17 cellular contexts compared by ENCODE assay signal in genomic region chr16:21698169-21699032, GRCh38. TPM values are rescaled to one million over a fixed set of nuclear protein-coding genes. Genes with fewer than 3 reads are reported as not detected.
DNase-seq lines count a peak whose midpoint lies in the region; FAIRE-seq and TF ChIP-seq lines count a peak whose summit lies in the region.
"Had no signal": no experiment of that assay in that cellular context is flagged by ENCODE, and none has a peak within 500 bp of the region (broad histone marks: within the 10 kb centered on the region; RNA-seq: fewer than 3 reads in every experiment).

No MANE protein-coding gene starts in this region.

- no peaks in the 10 kb centered on the region for H3K23me2 ChIP-seq in H1 (ENCODE audit: low read depth, low read length)

- H2BK120ac ChIP-seq in H1 (replicated peaks; ENCODE audit: low read depth, low read length) (no peak overlapping the region), mesenchymal stem cell (ENCODE audit: low read depth, low read length) (no peak overlapping the region)

- H2BK5ac ChIP-seq in H1 (ENCODE audit: low read depth, low read length) (no peak overlapping the region), mesenchymal stem cell (ENCODE audit: low read depth, low read length, poor library complexity, severe bottlenecking) (no peak overlapping the region)

- no peaks in the 10 kb centered on the region for H3K79me2 ChIP-seq in H1 (ENCODE audit: control insufficient read depth in 1 of 2, insufficient read depth in 2 of 2, low read length in 2 of 2)

- TF ChIP-seq CTCF in BE2C (IDR thresholded peaks at IDR 0.05; ENCODE audit: low read depth, low read length) = peak; percentile 7; the same call in 1 of the 2 replicates
- TF ChIP-seq CTCF in HEK293 (tag by site-specific recombination; IDR thresholded peaks at IDR 0.05) = no peak
- TF ChIP-seq CTCF in H1 (IDR thresholded peaks at IDR 0.05; ENCODE audit: control extremely low read depth in 1 of 3, insufficient read depth in 1 of 3, low read depth in 1 of 3, low read length in 3 of 3) = peak in 1 of 3 experiments; percentile 7; a peak in 2 of 4 replicates

- H3K4me1 ChIP-seq in BE2C = no peaks in the 10 kb centered on the region
- no peaks in the 10 kb centered on the region for H3K4me1 ChIP-seq in HEK293 (ENCODE audit: control insufficient read depth, insufficient read depth, low read length)
- peaks cover 0 to 2% (median 1%) of the 10 kb centered on the region in 4 experiments; a peak in 2 of 7 replicates for H3K4me1 ChIP-seq in H1 (replicated peaks in 1 of 4; ENCODE audit: control insufficient read depth in 3 of 4, insufficient read depth in 4 of 4, low read length in 3 of 4)
- H3K4me1 ChIP-seq in effector memory CD4-positive, alpha-beta T cell (ENCODE audit: control insufficient read depth, insufficient read depth, low read length, poor library complexity, severe bottlenecking) = no peaks in the 10 kb centered on the region
- H3K4me1 ChIP-seq in mesenchymal stem cell (ENCODE audit: control insufficient read depth, insufficient read depth, low read depth, low read length) = no peaks in the 10 kb centered on the region

- no peak for TF ChIP-seq EP300 in H1 (IDR thresholded peaks at IDR 0.05; ENCODE audit: borderline replicate concordance in 1 of 2, low read depth in 2 of 2, low read length in 2 of 2)

- H3K56ac ChIP-seq in H1 (replicated peaks; ENCODE audit: insufficient read length, low read depth, low read length) = no peak overlapping the region

- H4K91ac ChIP-seq in H1 (replicated peaks; ENCODE audit: insufficient read length, low read length) = no peak overlapping the region
- no peak overlapping the region for H4K91ac ChIP-seq in mesenchymal stem cell (ENCODE audit: low read length)

- H3K36me3 Mint-ChIP-seq in activated naive CD4-positive, alpha-beta T cell treated with anti-CD3 and anti-CD28 coated beads for 36 hours (ENCODE audit: low read depth) = no peaks in the 10 kb centered on the region

- H3K4ac ChIP-seq in H1 (replicated peaks; ENCODE audit: insufficient read length, low read depth, low read length) = no peak overlapping the region
- H3K4ac ChIP-seq in mesenchymal stem cell (ENCODE audit: low read depth in 1 of 2, low read length in 2 of 2) = no peak overlapping the region

- H3K4me3 Mint-ChIP-seq in activated naive CD4-positive, alpha-beta T cell treated with anti-CD3 and anti-CD28 coated beads for 36 hours = no peak overlapping the region

- no peak for TF ChIP-seq POLR2A in H1 (IDR thresholded peaks at IDR 0.05; ENCODE audit: control extremely low read depth in 1 of 2, low read depth in 2 of 2, low read length in 2 of 2)

- no peak overlapping the region for H3K27ac Mint-ChIP-seq in activated naive CD4-positive, alpha-beta T cell treated with anti-CD3 and anti-CD28 coated beads for 36 hours

- H3K9me3 ChIP-seq in BE2C = no peaks in the 10 kb centered on the region
- H3K9me3 ChIP-seq in HEK293 (ENCODE audit: control insufficient read depth, insufficient read depth, low read depth, low read length) = no peaks in the 10 kb centered on the region
- no peaks in the 10 kb centered on the region for H3K9me3 ChIP-seq in H1 (ENCODE audit: insufficient read depth in 2 of 2, low read depth in 1 of 2, low read length in 1 of 2)
- H3K9me3 ChIP-seq in effector memory CD4-positive, alpha-beta T cell (ENCODE audit: control insufficient read depth, low read length) = no peaks in the 10 kb centered on the region
- H3K9me3 ChIP-seq in mesenchymal stem cell (ENCODE audit: control insufficient read depth, low read length) = no peaks in the 10 kb centered on the region

- H3K4me3 ChIP-seq in BE2C (ENCODE audit: low read depth, low read length) (no peak overlapping the region), HEK293 (ENCODE audit: low read depth, low read length) (no peak overlapping the region), H1 (ENCODE audit: extremely low read depth in 1 of 4, insufficient read depth in 2 of 4, low read depth in 3 of 4, low read length in 4 of 4) (no peak overlapping the region), mesenchymal stem cell (ENCODE audit: insufficient read depth in 1 of 2, low read depth in 1 of 2, low read length in 2 of 2) (no peak overlapping the region)
- H3K4me3 ChIP-seq in effector memory CD4-positive, alpha-beta T cell (ENCODE audit: insufficient read depth, low read depth, low read length, poor library complexity, severe bottlenecking) = no peak overlapping the region

- H2BK20ac ChIP-seq in H1 (ENCODE audit: low read length) = no peak overlapping the region

- no peak overlapping the region for H2AK5ac ChIP-seq in H1 (ENCODE audit: low read depth, low read length)
- no peak overlapping the region for H2AK5ac ChIP-seq in mesenchymal stem cell (ENCODE audit: low read length, severe bottlenecking)

- H3K27ac ChIP-seq in HEK293 (ENCODE audit: extremely low read depth, low read depth, low read length) (no peak overlapping the region), H1 (ENCODE audit: low read depth, low read length) (no peak overlapping the region), mesenchymal stem cell (ENCODE audit: low read length, poor library complexity, severe bottlenecking) (no peak overlapping the region)
- no peak overlapping the region for H3K27ac ChIP-seq in effector memory CD4-positive, alpha-beta T cell (ENCODE audit: insufficient read depth, low read length, poor library complexity, severe bottlenecking)
- H3K27ac ChIP-seq: C4-2B had no signal

- H2BK12ac ChIP-seq in H1 (ENCODE audit: low read depth, low read length) (no peak overlapping the region), mesenchymal stem cell (ENCODE audit: low read length in 2 of 2) (no peak overlapping the region)

- no peaks in the 10 kb centered on the region for H4K20me1 ChIP-seq in H1 (replicated peaks in 1 of 2; ENCODE audit: control insufficient read depth in 1 of 2, insufficient read depth in 2 of 2, low read length in 2 of 2)

- H3K79me1 ChIP-seq in H1 (ENCODE audit: low read depth, low read length) = no peaks in the 10 kb centered on the region
- H3K79me1 ChIP-seq in mesenchymal stem cell (replicated peaks; ENCODE audit: low read length, poor library complexity, severe bottlenecking) = no peaks in the 10 kb centered on the region

- no peaks in the 10 kb centered on the region for H3K27me3 ChIP-seq in BE2C
- H3K27me3 ChIP-seq in H1 (replicated peaks in 1 of 4; ENCODE audit: control insufficient read depth in 3 of 4, extremely low read depth in 1 of 4, insufficient read depth in 3 of 4, low read length in 3 of 4) = no peaks in the 10 kb centered on the region
- H3K27me3 ChIP-seq in effector memory CD4-positive, alpha-beta T cell (replicated peaks; ENCODE audit: control insufficient read depth, insufficient read depth, low read length, poor library complexity, severe bottlenecking) = no peaks in the 10 kb centered on the region
- peaks cover 0 to 2% of the 10 kb centered on the region in 2 experiments for H3K27me3 ChIP-seq in mesenchymal stem cell (ENCODE audit: control insufficient read depth in 1 of 2, insufficient read depth in 1 of 2, low read length in 2 of 2)

- H3K18ac ChIP-seq in H1 (ENCODE audit: extremely low read depth, low read length) (no peak overlapping the region), mesenchymal stem cell (ENCODE audit: low read depth in 1 of 2, low read length in 2 of 2) (no peak overlapping the region)

- H3K14ac ChIP-seq in H1 (ENCODE audit: insufficient read length) (no peak overlapping the region), mesenchymal stem cell (ENCODE audit: low read length in 2 of 2) (no peak overlapping the region)

- TF ChIP-seq RAD21 in H1 (IDR thresholded peaks at IDR 0.05 in 1 of 2, conservative IDR thresholded peaks at IDR 0.05 in 1 of 2; ENCODE audit: low read depth in 2 of 2, low read length in 2 of 2) = peak; percentile 10 to 19; a peak in 2 of 4 replicates

- no peak for FAIRE-seq in H1 (lab: Jason Lieb, UNC)
- FAIRE-seq: A204.1, GM12891, GM19239 had no signal

- WGBS in H1 (ENCODE audit: extremely low coverage in 1 of 2, insufficient coverage in 1 of 2, insufficient read length in 1 of 2, insufficient replicate concordance in 2 of 2, low coverage in 1 of 2, low lambda C conversion rate in 2 of 2, missing lambda C conversion rate in 1 of 2), 2 experiments = 85% methylated on average over 9 of the region's 9 CpGs; no CpG with 5 or more reads in 1 of the 2 experiments
- WGBS in mesenchymal stem cell = 88% methylated on average over 5 of the region's 9 CpGs

- H3K27me3 Mint-ChIP-seq in activated naive CD4-positive, alpha-beta T cell treated with anti-CD3 and anti-CD28 coated beads for 36 hours (ENCODE audit: low read depth) = no peaks in the 10 kb centered on the region

- no peak overlapping the region for H4K8ac ChIP-seq in H1 (ENCODE audit: extremely low read depth, insufficient read depth, low read length)
- no peak overlapping the region for H4K8ac ChIP-seq in mesenchymal stem cell (ENCODE audit: low read length)

- H2BK15ac ChIP-seq in H1 (ENCODE audit: low read length) (no peak overlapping the region), mesenchymal stem cell (ENCODE audit: low read depth, poor library complexity, severe bottlenecking) (no peak overlapping the region)

- H4K5ac ChIP-seq in H1 (ENCODE audit: insufficient read length, low read depth, low read length) = no peak overlapping the region

- DNase-seq in BE2C (no peak), NOMO-1 (lab: John Stamatoyannopoulos, UW; ENCODE audit: unreplicated experiment in 2 of 2) (peak; percentile 16 to 42), H1 (ENCODE audit: low read depth in 1 of 2, low spot score in 2 of 2) (no peak), T-helper 9 cell (no peak), mesenchymal stem cell (no peak)
- no peak for DNase-seq in effector memory CD4-positive, alpha-beta T cell
- DNase-seq in activated naive CD4-positive, alpha-beta T cell treated with anti-CD3 and anti-CD28 coated beads for 36 hours = no peak
- DNase-seq: NCI-H1436 treated with DMSO at 0.1 percent for 48 hours, NCI-H2081 treated with DMSO at 0.1 percent for 48 hours, NCI-H446, SIG-M5 had no signal

- no peaks in the 10 kb centered on the region for H3K9me3 Mint-ChIP-seq in activated naive CD4-positive, alpha-beta T cell treated with anti-CD3 and anti-CD28 coated beads for 36 hours

- CTCF ChIA-PET in HEK293 (lab: Yijun Ruan, JAX) (interaction anchor here (0.7 to 1.4 kb wide), 3 partner anchors 12 to 43 kb away, joined by 3 to 4 read pairs (median 3); no protein-coding TSS in a partner anchor), H1 (lab: Charles Lee; ENCODE audit: partially characterized antibody) (interaction anchor here (0.5 to 9.9 kb wide), 11 partner anchors 9 to 1320 kb away, joined by 3 to 93 read pairs (median 4); no protein-coding TSS in a partner anchor)
- CTCF ChIA-PET in activated naive CD4-positive, alpha-beta T cell treated with anti-CD3 and anti-CD28 coated beads for 36 hours (lab: Charles Lee) = interaction anchor here (0.6 to 1.2 kb wide), 4 partner anchors 10 to 1093 kb away, joined by 3 to 7 read pairs (median 4); no protein-coding TSS in a partner anchor

- H3K4me2 ChIP-seq in H1 (ENCODE audit: insufficient read depth in 1 of 2, low read depth in 2 of 2, low read length in 2 of 2) (no peak overlapping the region), mesenchymal stem cell (ENCODE audit: low read length, poor library complexity, severe bottlenecking) (no peak overlapping the region)

- POLR2A ChIA-PET in HEK293 (lab: Yijun Ruan, JAX) = no interaction called here
- POLR2A ChIA-PET in H1 (lab: Charles Lee; ENCODE audit: partially characterized antibody) = interaction anchor here (0.7 kb wide), 1 partner anchor 99 kb away, joined by 3 read pairs; the partner anchor contains the start of gene METTL9

- H2AFZ ChIP-seq in H1 (ENCODE audit: low read length) = no peak overlapping the region
- no peak overlapping the region for H2AFZ ChIP-seq in mesenchymal stem cell (ENCODE audit: low read depth, low read length)

- intact Hi-C loops in activated naive CD4-positive, alpha-beta T cell treated with anti-CD3 and anti-CD28 coated beads for 36 hours (cut with micrococcal nuclease) = no loop called here

- no peaks in the 10 kb centered on the region for H3K4me1 Mint-ChIP-seq in activated naive CD4-positive, alpha-beta T cell treated with anti-CD3 and anti-CD28 coated beads for 36 hours (ENCODE audit: low read depth)

- H3K9ac ChIP-seq in H1 (replicated peaks in 1 of 4; ENCODE audit: extremely low read depth in 1 of 4, low read depth in 3 of 4, low read length in 3 of 4) = no peak overlapping the region
- H3K9ac ChIP-seq in mesenchymal stem cell (ENCODE audit: low read length) = no peak overlapping the region

- H3K36me3 ChIP-seq in BE2C = no peaks in the 10 kb centered on the region
- no peaks in the 10 kb centered on the region for H3K36me3 ChIP-seq in HEK293 (ENCODE audit: control insufficient read depth in 2 of 2, insufficient read depth in 1 of 2, low read length in 2 of 2)
- no peaks in the 10 kb centered on the region for H3K36me3 ChIP-seq in H1 (ENCODE audit: control insufficient read depth in 2 of 4, insufficient read depth in 4 of 4, low read length in 3 of 4)
- H3K36me3 ChIP-seq in effector memory CD4-positive, alpha-beta T cell (ENCODE audit: control insufficient read depth, insufficient read depth, low read length) = no peaks in the 10 kb centered on the region
- H3K36me3 ChIP-seq in mesenchymal stem cell (ENCODE audit: control insufficient read depth in 1 of 2, insufficient read depth in 2 of 2, low read depth in 1 of 2, low read length in 2 of 2) = no peaks in the 10 kb centered on the region

- no peak overlapping the region for H3K23ac ChIP-seq in H1 (ENCODE audit: insufficient read length)
- no peak overlapping the region for H3K23ac ChIP-seq in mesenchymal stem cell (ENCODE audit: low read length in 2 of 2)

RNA-seq across cellular contexts. Expression of gene OTOA, which starts 34.6 kb away (rescaled TPM):
- polyA plus RNA-seq in BE2C (2012; ENCODE audit: insufficient read depth, insufficient read length, low read depth) = not detected
- 0.32 TPM in 1 of 2 replicates, not detected in the other for total RNA-seq in H1 (2021; fragmentation: NEBNext Ultra II Directional; extraction: Animal tissue kit (Norgen Biotek cat#: 25700))
- 0.06 and 0.13 TPM in 2 replicates for polyA plus RNA-seq in H1 (2011; rRNA removed)
- 0.13 TPM for polyA plus RNA-seq in H1 (2011; cell fraction: cytosol; rRNA removed)
- polyA plus RNA-seq in H1 (2011; cell fraction: nucleus; rRNA removed) = 0.51 TPM
- polyA plus RNA-seq in H1 (2012, experiment 1 of 2) = 0.13 to 0.22 TPM (median 0.19 TPM) in 3 of 4 replicates, not detected in the other
- polyA plus RNA-seq in H1 (2012, experiment 2 of 2) = 0.05 TPM
- polyA plus RNA-seq in H1 (2013, experiment 1 of 2) = 0.24 TPM
- polyA plus RNA-seq in H1 (2013, experiment 2 of 2) = 0.15 TPM
- 0.25 and 0.29 TPM in 2 replicates for polyA minus RNA-seq in H1 (2011; rRNA and poly(A)+ RNA removed)
- not detected for polyA minus RNA-seq in H1 (2011; cell fraction: cytosol; rRNA and poly(A)+ RNA removed)
- polyA minus RNA-seq in H1 (2011; cell fraction: nucleus; rRNA and poly(A)+ RNA removed) = not detected
- total RNA-seq in activated naive CD4-positive, alpha-beta T cell treated with anti-CD3 and anti-CD28 coated beads for 36 hours = not detected
- 0.01 TPM for polyA plus RNA-seq in mesenchymal stem cell (2013, experiment 1 of 2)
- 0.01 TPM for polyA plus RNA-seq in mesenchymal stem cell (2013, experiment 2 of 2)

RNA-seq across cellular contexts. Expression of gene IGSF6, which starts 46.0 kb away (rescaled TPM):
- polyA plus RNA-seq in BE2C (2012; ENCODE audit: insufficient read depth, insufficient read length, low read depth) = 0.15 TPM
- total RNA-seq in H1 (2021; fragmentation: NEBNext Ultra II Directional; extraction: Animal tissue kit (Norgen Biotek cat#: 25700)) = not detected in 2 replicates
- not detected in 2 replicates for polyA plus RNA-seq in H1 (2011; rRNA removed)
- polyA plus RNA-seq in H1 (2011; cell fraction: cytosol; rRNA removed) = not detected
- polyA plus RNA-seq in H1 (2011; cell fraction: nucleus; rRNA removed) = not detected
- 0.20 to 0.66 TPM (median 0.23 TPM) in 4 replicates for polyA plus RNA-seq in H1 (2012, experiment 1 of 2)
- polyA plus RNA-seq in H1 (2012, experiment 2 of 2) = not detected
- polyA plus RNA-seq in H1 (2013, experiment 1 of 2) = not detected
- not detected for polyA plus RNA-seq in H1 (2013, experiment 2 of 2)
- not detected in 2 replicates for polyA minus RNA-seq in H1 (2011; rRNA and poly(A)+ RNA removed)
- polyA minus RNA-seq in H1 (2011; cell fraction: cytosol; rRNA and poly(A)+ RNA removed) = not detected
- not detected for polyA minus RNA-seq in H1 (2011; cell fraction: nucleus; rRNA and poly(A)+ RNA removed)
- not detected for total RNA-seq in activated naive CD4-positive, alpha-beta T cell treated with anti-CD3 and anti-CD28 coated beads for 36 hours
- not detected for polyA plus RNA-seq in mesenchymal stem cell (2013, experiment 1 of 2)
- not detected for polyA plus RNA-seq in mesenchymal stem cell (2013, experiment 2 of 2)
- total RNA-seq: LHCN-M2 had no signal

Comparison
In these comparisons a context has a peak if more than half of its experiments do, and no peak if none do; other contexts are left out.
1. DNase-seq: peak in NOMO-1 (2 of 2); none in BE2C (single experiment), H1 (0 of 2), effector memory CD4-positive, alpha-beta T cell (0 of 3), T-helper 9 cell (single experiment), activated naive CD4-positive, alpha-beta T cell treated with anti-CD3 and anti-CD28 coated beads for 36 hours (single experiment) and mesenchymal stem cell (single experiment).